Comparison of ENCODE assay signal across 1 cellular context in genomic region chr14:24204163-24205146, GRCh38.
TF ChIP-seq lines count a peak whose summit lies in the region.

No MANE protein-coding gene starts in this region.

TF ChIP-seq in WTC11, 78 proteins besides CTCF, POLR2A, EP300 and RAD21 (continued from another document):
- TF ChIP-seq EMX1 (CRISPR knock-in tag; IDR thresholded peaks at IDR 0.05) (no peak), ELF4 (CRISPR knock-in tag; IDR thresholded peaks at IDR 0.05; ENCODE audit: low read depth) (no peak), ZNF425 (CRISPR knock-in tag; conservative IDR thresholded peaks at IDR 0.05) (no peak), NR1H2 (CRISPR knock-in tag; IDR thresholded peaks at IDR 0.05) (no peak), ZNF423 (CRISPR knock-in tag; IDR thresholded peaks at IDR 0.05) (no peak), ZNF281 (CRISPR knock-in tag; IDR thresholded peaks at IDR 0.05) (no peak), ATF3 (CRISPR knock-in tag; conservative IDR thresholded peaks at IDR 0.05) (no peak), MLX (CRISPR knock-in tag; IDR thresholded peaks at IDR 0.05) (no peak), SOX15 (CRISPR knock-in tag; IDR thresholded peaks at IDR 0.05) (no peak)
TF ChIP-seq in WTC11: peak in this region for 0.
